Comparison of ENCODE assay signal across 20 cellular contexts in genomic region chr22:44691796-44692661, GRCh38. TPM values are rescaled to one million over a fixed set of nuclear protein-coding genes. Genes with fewer than 3 reads are reported as not detected.
A peak's percentile ranks its signal among the peaks of the same experiment; 100 is the strongest.
DNase-seq lines count a peak whose midpoint lies in the region; ATAC-seq and TF ChIP-seq lines count a peak whose summit lies in the region.
"Had no signal": no experiment of that assay in that cellular context is flagged by ENCODE, and none has a peak within 500 bp of the region (broad histone marks: within the 10 kb centered on the region; RNA-seq: fewer than 3 reads in every experiment).

No MANE protein-coding gene starts in this region.

- H3K4me3 ChIP-seq in HCT116 (replicated peaks in 1 of 2; ENCODE audit: low read depth in 1 of 2, low read length in 2 of 2): no peak overlapping the region
- H3K4me3 ChIP-seq in epithelial cell of esophagus (ENCODE audit: low read length): no peak overlapping the region
- H3K4me3 ChIP-seq: BLaER1 treated with 17β-estradiol and CSF1 and Interleukin-3, amounts not matched to agents 10 nM and 100 nM; PC-9; SK-N-MC; thoracic aorta had no signal

- H2AFZ ChIP-seq in HCT116 (ENCODE audit: low read depth, low read length, poor library complexity, severe bottlenecking): no peak overlapping the region
- H2AFZ ChIP-seq: PC-9 had no signal

- TF ChIP-seq POLR2A in HCT116 (IDR thresholded peaks at IDR 0.05; ENCODE audit: borderline replicate concordance, extremely low read depth, insufficient read depth, insufficient read length): no peak

- H3K9me3 Mint-ChIP-seq in CD4-positive, alpha-beta T cell: no peaks in the 10 kb centered on the region

- H3K27me3 ChIP-seq in HCT116 (ENCODE audit: insufficient read depth, low read length): no peaks in the 10 kb centered on the region
- H3K27me3 ChIP-seq in CD4-positive, alpha-beta T cell (ENCODE audit: control insufficient read depth, insufficient read depth, low read length): no peaks in the 10 kb centered on the region
- H3K27me3 ChIP-seq: BLaER1 treated with 17β-estradiol and CSF1 and Interleukin-3, amounts not matched to agents 10 nM and 100 nM; brain microvascular endothelial cell had no signal

- no peak for TF ChIP-seq RAD21 in HCT116 (IDR thresholded peaks at IDR 0.05; ENCODE audit: low read depth)

- no peak overlapping the region for H3K27ac ChIP-seq in HCT116 (ENCODE audit: low read depth, low read length)
- no peak overlapping the region for H3K27ac ChIP-seq in CD4-positive, alpha-beta T cell (ENCODE audit: low read depth, low read length)
- H3K27ac ChIP-seq: 22Rv1; BLaER1 treated with 17β-estradiol and CSF1 and Interleukin-3, amounts not matched to agents 10 nM and 100 nM; brain microvascular endothelial cell; PC-9; SK-N-MC; thoracic aorta had no signal

- no peaks in the 10 kb centered on the region for H3K9me3 ChIP-seq in HCT116 (ENCODE audit: control insufficient read depth in 1 of 2, insufficient read depth in 1 of 2, low read depth in 1 of 2, low read length in 2 of 2)
- no peaks in the 10 kb centered on the region for H3K9me3 ChIP-seq in CD4-positive, alpha-beta T cell (ENCODE audit: control insufficient read depth, low read length)
- H3K9me3 ChIP-seq: BLaER1 treated with 17β-estradiol and CSF1 and Interleukin-3, amounts not matched to agents 10 nM and 100 nM; thoracic aorta had no signal

- no peaks in the 10 kb centered on the region for H4K20me1 ChIP-seq in HCT116 (ENCODE audit: insufficient read depth)

- intact Hi-C loops in HCT116 (cut with micrococcal nuclease): no loop called here
- intact Hi-C loops in CD4-positive, alpha-beta T cell (cut with DNase I, micrococcal nuclease): no loop called here

- TF ChIP-seq CTCF in HCT116 (IDR thresholded peaks at IDR 0.05 in 2 of 3, conservative IDR thresholded peaks at IDR 0.05 in 1 of 3; ENCODE audit: borderline replicate concordance in 1 of 3, insufficient read depth in 1 of 3, low read depth in 2 of 3, low read length in 2 of 3): no peak
- no peak for TF ChIP-seq CTCF in epithelial cell of esophagus (IDR thresholded peaks at IDR 0.05; ENCODE audit: insufficient read depth, low read depth, low read length, missing control alignments)
- no peak for TF ChIP-seq CTCF in omental fat pad (IDR thresholded peaks at IDR 0.05)
- TF ChIP-seq CTCF in CD4-positive, alpha-beta T cell (IDR thresholded peaks at IDR 0.05): no peak

- no peaks in the 10 kb centered on the region for H3K27me3 Mint-ChIP-seq in CD4-positive, alpha-beta T cell
- H3K27me3 Mint-ChIP-seq: activated naive CD8-positive, alpha-beta T cell had no signal

- H3K4me2 ChIP-seq in HCT116 (ENCODE audit: low read length): no peak overlapping the region
- H3K4me2 ChIP-seq: BLaER1 treated with 17β-estradiol and CSF1 and Interleukin-3, amounts not matched to agents 10 nM and 100 nM; PC-9 had no signal

- POLR2A ChIA-PET in HCT116 (lab: Charles Lee): interaction anchor here (0.6 kb wide), 1 partner anchor 9 kb away, joined by 3 read pairs; no protein-coding TSS in a partner anchor
- POLR2A ChIA-PET in CD4-positive, alpha-beta T cell (lab: Charles Lee): interaction anchor here (0.7 kb wide), 1 partner anchor 429 kb away, joined by 4 read pairs; no protein-coding TSS in a partner anchor

- no peak overlapping the region for H3K9ac ChIP-seq in HCT116 (ENCODE audit: low read length)
- H3K9ac ChIP-seq: BLaER1 treated with 17β-estradiol and CSF1 and Interleukin-3, amounts not matched to agents 10 nM and 100 nM had no signal

- no peaks in the 10 kb centered on the region for H3K36me3 ChIP-seq in HCT116 (ENCODE audit: control insufficient read depth in 1 of 2, insufficient read depth in 2 of 2, low read length in 2 of 2)
- H3K36me3 ChIP-seq: brain microvascular endothelial cell, thoracic aorta had no signal

- ATAC-seq in HCT116: peak; percentile 52
- ATAC-seq in omental fat pad (ENCODE audit: low FRiP score): peak; percentile 53
- ATAC-seq in CD4-positive, alpha-beta T cell (ENCODE audit: poor library complexity): no peak

- RAD21 ChIA-PET in HCT116 (lab: Charles Lee; ENCODE audit: low non-redundant PET in 1 of 2, low total read pairs in 2 of 2, uncharacterized antibody in 2 of 2, unreplicated experiment in 2 of 2): no interaction called here

- DNase-seq in DMS153 (lab: John Stamatoyannopoulos, UW): peak; percentile 29
- no peak for DNase-seq in DMS153 treated with DMSO at 0.1 percent for 48 hours (lab: John Stamatoyannopoulos, UW; ENCODE audit: unreplicated experiment)
- DNase-seq in HCT116 (ENCODE audit: low read depth, low spot score): no peak
- DNase-seq in epithelial cell of esophagus (ENCODE audit: low read depth): peak; percentile 83
- no peak for DNase-seq in omental fat pad (ENCODE audit: low spot score)
- no peak for DNase-seq in CD4-positive, alpha-beta T cell
- DNase-seq in Ammon's horn (ENCODE audit: low spot score): no peak
- no peak for DNase-seq in D341Med (ENCODE audit: low spot score)
- DNase-seq: activated CD4-positive, alpha-beta T cell treated with anti-CD3 and anti-CD28 coated beads, Interleukin-2, amount 50 U/mL, for 1 hour; activated T-cell treated with anti-CD3 and anti-CD28 coated beads, Interleukin-2, amount 50 U/mL, for 48 hours; brain microvascular endothelial cell; dermis blood vessel endothelial cell; NCI-H1417 treated with DMSO at 0.1 percent for 48 hours; stimulated activated CD4-positive, alpha-beta T cell treated with anti-CD3 and anti-CD28 coated beads, Interleukin-4, amount 100 ng/mL, for 1 hour had no signal

- H3K36me3 Mint-ChIP-seq in CD4-positive, alpha-beta T cell (ENCODE audit: low read depth): no peaks in the 10 kb centered on the region
- H3K36me3 Mint-ChIP-seq: activated naive CD8-positive, alpha-beta T cell had no signal

- no TSS peak for BruUV-seq in HCT116 (replicated peaks; lab: Mats Ljungman, UMichigan)

- no peaks in the 10 kb centered on the region for H3K9me2 ChIP-seq in HCT116 (ENCODE audit: insufficient read depth)

- H3K4me1 Mint-ChIP-seq in CD4-positive, alpha-beta T cell (ENCODE audit: low read depth): peaks cover under 1% of the 10 kb centered on the region

- peaks cover 25 to 40% of the 10 kb centered on the region in 2 experiments for H3K4me1 ChIP-seq in HCT116 (ENCODE audit: control insufficient read depth in 1 of 2, insufficient read depth in 2 of 2, low read length in 2 of 2)

- H3K79me2 ChIP-seq in HCT116 (ENCODE audit: insufficient read depth, low read length): no peaks in the 10 kb centered on the region

- CTCF ChIA-PET in HCT116 (lab: Charles Lee): interaction anchor here (1.2 kb wide), 1 partner anchor 7 kb away, joined by 4 read pairs; no protein-coding TSS in a partner anchor
- CTCF ChIA-PET in CD4-positive, alpha-beta T cell (lab: Charles Lee): no interaction called here

- H3K4me3 Mint-ChIP-seq in CD4-positive, alpha-beta T cell: no peak overlapping the region
- H3K4me3 Mint-ChIP-seq: activated naive CD8-positive, alpha-beta T cell had no signal

- H3K27ac Mint-ChIP-seq in CD4-positive, alpha-beta T cell: no peak overlapping the region
- H3K27ac Mint-ChIP-seq: activated naive CD8-positive, alpha-beta T cell had no signal

TF ChIP-seq in HCT116, 20 proteins besides CTCF, POLR2A, EP300 and RAD21:
- TF ChIP-seq JUND (IDR thresholded peaks at IDR 0.05) (no peak), ZBTB33 (IDR thresholded peaks at IDR 0.05; ENCODE audit: extremely low read depth, insufficient replicate concordance, low read length) (no peak), FOSL1 (IDR thresholded peaks at IDR 0.05; ENCODE audit: low read depth) (no peak), SP1 (IDR thresholded peaks at IDR 0.05; ENCODE audit: low read depth) (no peak), EGR1 (IDR thresholded peaks at IDR 0.05; ENCODE audit: low read depth) (no peak), MAX (IDR thresholded peaks at IDR 0.05) (no peak), CBX3 (IDR thresholded peaks at IDR 0.05; ENCODE audit: low read depth) (no peak), TCF7L2 (IDR thresholded peaks at IDR 0.05; ENCODE audit: borderline replicate concordance, extremely low read depth, insufficient read depth, insufficient read length) (no peak), POLR2AphosphoS5 (IDR thresholded peaks at IDR 0.05; ENCODE audit: low read depth, low read length) (no peak), YY1 (IDR thresholded peaks at IDR 0.05; ENCODE audit: extremely low read depth, insufficient replicate concordance, low read depth, low read length) (no peak), CEBPB (IDR thresholded peaks at IDR 0.05; ENCODE audit: low read depth) (no peak)
- TF ChIP-seq, protein P1, sequence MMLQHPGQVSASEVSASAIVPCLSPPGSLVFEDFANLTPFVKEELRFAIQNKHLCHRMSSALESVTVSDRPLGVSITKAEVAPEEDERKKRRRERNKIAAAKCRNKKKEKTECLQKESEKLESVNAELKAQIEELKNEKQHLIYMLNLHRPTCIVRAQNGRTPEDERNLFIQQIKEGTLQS (IDR thresholded peaks at IDR 0.05): no peak

RNA-seq across cellular contexts. Expression of gene PRR5, which starts 10.0 kb away (rescaled TPM):
- total RNA-seq in HCT116 (2021; ENCODE audit: unreplicated experiment): 26.9 TPM
- 16.9 and 17.4 TPM in 2 replicates for polyA plus RNA-seq in HCT116 (2012)
- 10 to 100 TPM; 22.2 to 51.5 (median 31.6) TPM for total RNA-seq in omental fat pad
- total RNA-seq in CD4-positive, alpha-beta T cell: 10 to 100 TPM; 29.0 to 31.6 TPM

Comparison
In these comparisons a context has a peak if more than half of its experiments do, and no peak if none do; other contexts are left out.
1. DNase-seq: peak in DMS153 (single experiment) and epithelial cell of esophagus (single experiment); none in DMS153 treated with DMSO at 0.1 percent for 48 hours (single experiment), HCT116 (single experiment), omental fat pad (single experiment), CD4-positive, alpha-beta T cell (0 of 10), Ammon's horn (single experiment) and D341Med (single experiment).